14 cellular contexts compared by ENCODE assay signal in the genomic region with DNA sequence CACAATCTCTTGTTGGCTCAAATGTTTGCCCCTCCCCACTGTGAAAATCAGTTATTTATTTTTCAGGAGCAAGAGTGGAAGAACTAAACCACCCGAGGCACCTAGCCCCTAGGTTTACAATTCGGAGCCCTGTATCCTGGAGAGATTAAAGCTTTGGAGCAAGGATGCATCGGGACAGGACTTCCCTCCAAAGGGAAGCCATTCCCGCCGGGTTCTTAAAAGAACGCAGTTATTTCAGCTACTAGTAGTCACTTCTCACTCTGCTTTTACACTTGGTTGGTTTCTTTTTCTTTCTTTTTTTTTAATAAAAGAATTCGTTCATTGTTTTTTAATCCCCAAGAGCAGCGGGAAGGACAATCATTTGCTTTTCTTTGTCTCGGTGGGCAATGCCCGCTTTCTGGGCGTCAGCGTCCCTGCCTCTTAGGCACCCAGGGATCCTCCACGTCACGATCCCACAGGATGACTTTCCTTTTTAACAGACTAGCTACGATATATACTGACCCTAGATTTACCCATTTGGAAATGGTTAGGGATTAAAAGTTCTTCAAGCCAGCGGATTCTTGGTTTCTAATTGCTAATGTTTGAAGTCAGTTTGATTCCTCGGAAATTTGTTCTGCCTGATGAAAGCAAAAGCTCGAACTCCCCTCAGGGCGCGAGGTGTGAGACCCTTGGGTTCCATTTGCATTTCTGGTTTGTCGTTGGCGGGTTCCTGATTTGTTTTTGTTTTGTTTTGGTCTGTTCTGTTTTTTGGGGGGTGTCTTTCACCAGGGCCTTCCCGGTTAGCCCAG. TPM values are rescaled to one million over a fixed set of nuclear protein-coding genes. Genes with fewer than 3 reads are reported as not detected.
DNase-seq lines count a peak whose midpoint lies in the region; ATAC-seq and TF ChIP-seq lines count a peak whose summit lies in the region.
"Had no signal": no experiment of that assay in that cellular context is flagged by ENCODE, and none has a peak within 500 bp of the region (broad histone marks: within the 10 kb centered on the region; RNA-seq: fewer than 3 reads in every experiment).

No MANE protein-coding gene starts in this region.

- in situ Hi-C loops in astrocyte of the cerebellum (cut with HindIII; ENCODE audit: low sequenced_read_pairs) = no loop called here

- H3K9me3 ChIP-seq in iPS-18c (ENCODE audit: control insufficient read depth, insufficient read depth, low read length) (peaks cover 3% of the 10 kb centered on the region), WERI-Rb-1 (ENCODE audit: severe bottlenecking) (no peaks in the 10 kb centered on the region)
- H3K9me3 ChIP-seq: A549 had no signal

- ATAC-seq in activated CD8-positive, alpha-beta T cell treated with anti-CD3 and anti-CD28 coated beads, Interleukin-2, amount 10 ng/mL, durations not matched to agents 7 days and 5 days = no peak
- no peak for ATAC-seq in activated CD8-positive, alpha-beta T cell treated with anti-CD3 and anti-CD28 coated beads for 36 hours
- no peak for ATAC-seq in stimulated activated memory B cell treated with anti-CD40 and anti-IgM and Interleukin-4, amounts not matched to agents 10 μg/mL and 1 μg/mL and 100 μg/mL, for 72 hours
- ATAC-seq: A549; activated T-helper 17 cell treated with anti-CD3 and anti-CD28 coated beads, Interleukin-2, amount 50 U/mL, for 72 hours had no signal

- H3K27ac Mint-ChIP-seq in activated CD8-positive, alpha-beta T cell treated with anti-CD3 and anti-CD28 coated beads, Interleukin-2, amount 10 ng/mL, durations not matched to agents 7 days and 5 days = no peak overlapping the region
- no peak overlapping the region for H3K27ac Mint-ChIP-seq in activated CD8-positive, alpha-beta T cell treated with anti-CD3 and anti-CD28 coated beads for 36 hours
- no peak overlapping the region for H3K27ac Mint-ChIP-seq in stimulated activated memory B cell treated with anti-CD40 and anti-IgM and Interleukin-4, amounts not matched to agents 10 μg/mL and 1 μg/mL and 100 μg/mL, for 72 hours
- H3K27ac Mint-ChIP-seq: activated T-helper 17 cell treated with anti-CD3 and anti-CD28 coated beads, Interleukin-2, amount 50 U/mL, for 72 hours had no signal

- H3K4me3 ChIP-seq in astrocyte of the cerebellum (ENCODE audit: low read depth, low read length) (peak overlapping the region; percentile 13), iPS-18c (ENCODE audit: insufficient read depth, low read depth, low read length) (peak overlapping the region; percentile 29; the same call in 1 of the 2 replicates), WERI-Rb-1 (ENCODE audit: low read depth, low read length) (no peak overlapping the region)
- H3K4me3 ChIP-seq: A549, lung had no signal

- CTCF ChIA-PET in activated CD8-positive, alpha-beta T cell treated with anti-CD3 and anti-CD28 coated beads, Interleukin-2, amount 10 ng/mL, durations not matched to agents 7 days and 5 days (lab: Charles Lee) = no interaction called here
- CTCF ChIA-PET in activated CD8-positive, alpha-beta T cell treated with anti-CD3 and anti-CD28 coated beads for 36 hours (lab: Charles Lee) = no interaction called here

- no peak for TF ChIP-seq CTCF in activated CD8-positive, alpha-beta T cell treated with anti-CD3 and anti-CD28 coated beads for 36 hours (IDR thresholded peaks at IDR 0.05)
- TF ChIP-seq CTCF in astrocyte of the cerebellum (IDR thresholded peaks at IDR 0.05; ENCODE audit: low read depth, low read length, missing control alignments) (no peak), WERI-Rb-1 (IDR thresholded peaks at IDR 0.05; ENCODE audit: low read depth, low read length) (no peak)

- H3K27me3 Mint-ChIP-seq in activated CD8-positive, alpha-beta T cell treated with anti-CD3 and anti-CD28 coated beads, Interleukin-2, amount 10 ng/mL, durations not matched to agents 7 days and 5 days (ENCODE audit: low read depth) = peaks cover 68% of the 10 kb centered on the region
- H3K27me3 Mint-ChIP-seq in activated CD8-positive, alpha-beta T cell treated with anti-CD3 and anti-CD28 coated beads for 36 hours = peaks cover 59% of the 10 kb centered on the region
- H3K27me3 Mint-ChIP-seq in stimulated activated memory B cell treated with anti-CD40 and anti-IgM and Interleukin-4, amounts not matched to agents 10 μg/mL and 1 μg/mL and 100 μg/mL, for 72 hours = peaks cover 78% of the 10 kb centered on the region

- peaks cover 4% of the 10 kb centered on the region for H3K4me1 Mint-ChIP-seq in activated CD8-positive, alpha-beta T cell treated with anti-CD3 and anti-CD28 coated beads, Interleukin-2, amount 10 ng/mL, durations not matched to agents 7 days and 5 days (ENCODE audit: low read depth)
- H3K4me1 Mint-ChIP-seq in activated CD8-positive, alpha-beta T cell treated with anti-CD3 and anti-CD28 coated beads for 36 hours (ENCODE audit: low read depth) = peaks cover 7% of the 10 kb centered on the region
- H3K4me1 Mint-ChIP-seq in stimulated activated memory B cell treated with anti-CD40 and anti-IgM and Interleukin-4, amounts not matched to agents 10 μg/mL and 1 μg/mL and 100 μg/mL, for 72 hours = peaks cover 5% of the 10 kb centered on the region
- H3K4me1 Mint-ChIP-seq: activated T-helper 17 cell treated with anti-CD3 and anti-CD28 coated beads, Interleukin-2, amount 50 U/mL, for 72 hours had no signal

- H3K36me3 ChIP-seq in WERI-Rb-1 = no peaks in the 10 kb centered on the region

- peaks cover 22% of the 10 kb centered on the region for H3K36me3 Mint-ChIP-seq in activated CD8-positive, alpha-beta T cell treated with anti-CD3 and anti-CD28 coated beads, Interleukin-2, amount 10 ng/mL, durations not matched to agents 7 days and 5 days (ENCODE audit: low read depth)
- H3K36me3 Mint-ChIP-seq in activated CD8-positive, alpha-beta T cell treated with anti-CD3 and anti-CD28 coated beads for 36 hours (ENCODE audit: low read depth) = peaks cover 15% of the 10 kb centered on the region
- H3K36me3 Mint-ChIP-seq in stimulated activated memory B cell treated with anti-CD40 and anti-IgM and Interleukin-4, amounts not matched to agents 10 μg/mL and 1 μg/mL and 100 μg/mL, for 72 hours = no peaks in the 10 kb centered on the region

- no peak overlapping the region for H3K27ac ChIP-seq in WERI-Rb-1
- H3K27ac ChIP-seq: A549 had no signal

- intact Hi-C loops in activated CD8-positive, alpha-beta T cell treated with anti-CD3 and anti-CD28 coated beads for 36 hours (cut with micrococcal nuclease) = no loop called here

- H3K9me3 Mint-ChIP-seq in activated CD8-positive, alpha-beta T cell treated with anti-CD3 and anti-CD28 coated beads, Interleukin-2, amount 10 ng/mL, durations not matched to agents 7 days and 5 days (ENCODE audit: insufficient read depth) = peaks cover 4% of the 10 kb centered on the region
- H3K9me3 Mint-ChIP-seq in activated CD8-positive, alpha-beta T cell treated with anti-CD3 and anti-CD28 coated beads for 36 hours = peaks cover 11% of the 10 kb centered on the region
- peaks cover 2% of the 10 kb centered on the region for H3K9me3 Mint-ChIP-seq in stimulated activated memory B cell treated with anti-CD40 and anti-IgM and Interleukin-4, amounts not matched to agents 10 μg/mL and 1 μg/mL and 100 μg/mL, for 72 hours

- peak overlapping the region; percentile 31 for H3K4me3 Mint-ChIP-seq in activated CD8-positive, alpha-beta T cell treated with anti-CD3 and anti-CD28 coated beads, Interleukin-2, amount 10 ng/mL, durations not matched to agents 7 days and 5 days
- no peak overlapping the region for H3K4me3 Mint-ChIP-seq in activated CD8-positive, alpha-beta T cell treated with anti-CD3 and anti-CD28 coated beads for 36 hours
- peak overlapping the region; percentile 12 for H3K4me3 Mint-ChIP-seq in stimulated activated memory B cell treated with anti-CD40 and anti-IgM and Interleukin-4, amounts not matched to agents 10 μg/mL and 1 μg/mL and 100 μg/mL, for 72 hours
- H3K4me3 Mint-ChIP-seq: activated T-helper 17 cell treated with anti-CD3 and anti-CD28 coated beads, Interleukin-2, amount 50 U/mL, for 72 hours had no signal

- no peaks in the 10 kb centered on the region for H3K27me3 ChIP-seq in WERI-Rb-1 (ENCODE audit: insufficient read depth, low read depth, severe bottlenecking)

- POLR2A ChIA-PET in activated CD8-positive, alpha-beta T cell treated with anti-CD3 and anti-CD28 coated beads, Interleukin-2, amount 10 ng/mL, durations not matched to agents 7 days and 5 days (lab: Charles Lee) = no interaction called here
- POLR2A ChIA-PET in activated CD8-positive, alpha-beta T cell treated with anti-CD3 and anti-CD28 coated beads for 36 hours (lab: Charles Lee) = no interaction called here

- no peak for DNase-seq in activated CD8-positive, alpha-beta T cell treated with anti-CD3 and anti-CD28 coated beads, Interleukin-2, amount 10 ng/mL, durations not matched to agents 7 days and 5 days
- DNase-seq in activated CD8-positive, alpha-beta T cell treated with anti-CD3 and anti-CD28 coated beads for 36 hours = no peak
- DNase-seq in astrocyte of the cerebellum (ENCODE audit: low read depth) (no peak), EL (no peak), NCI-H1930 (lab: John Stamatoyannopoulos, UW) (no peak), WERI-Rb-1 (no peak)
- DNase-seq: central memory CD4-positive, alpha-beta T cell; NCI-H1417 treated with DMSO at 0.1 percent for 48 hours; NCI-H69 had no signal

RNA-seq across cellular contexts. Expression of a gene that starts 9.0 kb away (rescaled TPM):
- not detected for total RNA-seq in activated CD8-positive, alpha-beta T cell treated with anti-CD3 and anti-CD28 coated beads, Interleukin-2, amount 10 ng/mL, durations not matched to agents 7 days and 5 days
- not detected for total RNA-seq in activated CD8-positive, alpha-beta T cell treated with anti-CD3 and anti-CD28 coated beads for 36 hours
- total RNA-seq: activated T-helper 17 cell treated with anti-CD3 and anti-CD28 coated beads, Interleukin-2, amount 50 U/mL, for 72 hours had no signal
